In genomic region chr2:23551875-23552274, GRCh38 we compare ENCODE assay signal across 20 cellular contexts.
"Had no signal": no experiment of that assay in that cellular context is flagged by ENCODE, and none has a peak within 500 bp of the region (broad histone marks: within the 10 kb centered on the region; RNA-seq: fewer than 3 reads in every experiment).

No MANE protein-coding gene starts in this region.

- ATAC-seq: gastroesophageal sphincter; left lobe of liver; naive thymus-derived CD4-positive, alpha-beta T cell; pancreas; right cardiac atrium had no signal

- H3K4me3 Mint-ChIP-seq: naive thymus-derived CD4-positive, alpha-beta T cell; neural crest cell had no signal

- H3K36me3 Mint-ChIP-seq: naive thymus-derived CD4-positive, alpha-beta T cell had no signal

- H3K9me3 Mint-ChIP-seq: naive thymus-derived CD4-positive, alpha-beta T cell; neural crest cell had no signal

- H3K27me3 Mint-ChIP-seq: naive thymus-derived CD4-positive, alpha-beta T cell had no signal

- H3K27ac Mint-ChIP-seq: progenitor cell of endocrine pancreas had no signal

- DNase-seq: dermis blood vessel endothelial cell; esophagus squamous epithelium; foreskin fibroblast; glutamatergic neuron; islet precursor cell; mammary epithelial cell; naive thymus-derived CD4-positive, alpha-beta T cell; nucleus accumbens; pancreas; small intestine; stimulated activated CD4-positive, alpha-beta T cell treated with anti-CD3 and anti-CD28 coated beads, Interleukin-12 subunit alpha, Interleukin-12 subunit beta, amount 100 ng/mL, for 4 hours; stimulated activated naive CD4-positive, alpha-beta T cell; thyroid gland; upper lobe of left lung; uterus had no signal
